In the genomic region with DNA sequence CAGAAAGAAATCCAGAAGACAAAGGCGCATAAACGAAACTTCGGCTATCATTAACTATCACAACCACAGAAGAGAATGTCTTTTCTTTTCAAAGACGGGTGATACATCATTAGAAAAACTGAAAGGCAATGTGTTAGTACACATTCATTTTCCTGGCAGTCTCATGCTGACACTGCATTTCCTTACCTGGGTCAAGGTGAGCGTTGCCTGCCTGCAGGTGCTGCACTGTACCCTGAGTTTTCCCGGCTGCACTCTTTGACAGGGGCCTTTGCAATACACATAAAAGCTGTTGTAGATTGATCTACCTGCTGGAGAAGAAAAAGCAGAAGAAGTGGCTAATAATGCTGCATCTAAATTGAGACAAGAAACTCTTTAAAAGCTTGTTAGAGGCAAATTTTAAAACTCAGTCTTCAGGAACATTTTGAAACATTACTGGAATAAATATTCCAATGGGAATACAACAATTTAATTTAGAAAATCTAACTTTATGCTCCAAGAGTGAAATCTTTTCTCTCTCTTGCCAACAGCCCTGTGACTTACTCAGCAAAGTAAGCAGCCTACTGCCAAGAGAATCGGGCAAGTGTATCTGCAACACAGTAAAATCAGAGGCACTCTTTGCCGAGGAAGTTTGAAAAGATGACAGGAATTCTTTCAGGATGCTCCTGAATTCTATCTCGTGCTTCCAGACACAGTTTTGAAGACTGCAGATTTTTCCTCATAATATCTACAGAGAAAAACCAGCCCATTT, we compare ENCODE assay signal across 19 cellular contexts.
"Had no signal": no experiment of that assay in that cellular context is flagged by ENCODE, and none has a peak within 500 bp of the region (broad histone marks: within the 10 kb centered on the region; RNA-seq: fewer than 3 reads in every experiment).

No MANE protein-coding gene starts in this region.

- H3K27me3 ChIP-seq: adrenal gland, breast epithelium, heart right ventricle, sigmoid colon, stomach, upper lobe of left lung had no signal

- H3K36me3 ChIP-seq: adrenal gland, breast epithelium, heart right ventricle, lower lobe of right lung, sigmoid colon, stomach, thoracic aorta, upper lobe of left lung had no signal

- H3K9me3 ChIP-seq: adrenal gland, breast epithelium, heart right ventricle, lower lobe of right lung, sigmoid colon, stomach, thoracic aorta, upper lobe of left lung had no signal

- FAIRE-seq: astrocyte had no signal

- H3K27ac ChIP-seq: adrenal gland, breast epithelium, lower lobe of right lung, sigmoid colon, stomach, thoracic aorta, upper lobe of left lung had no signal

- H3K4me3 ChIP-seq: adrenal gland, breast epithelium, heart right ventricle, lower lobe of right lung, sigmoid colon, stomach, thoracic aorta, upper lobe of left lung had no signal

- DNase-seq: activated CD4-positive, alpha-beta T cell treated with anti-CD3 and anti-CD28 coated beads, Interleukin-2, amount 50 U/mL, for 1 hour; activated gamma-delta T cell; adrenal gland; cerebellar nuclear complex; effector CD4-positive, alpha-beta T cell; heart right ventricle; immature natural killer cell; lower lobe of right lung; nephron progenitor cell; occipital lobe; sigmoid colon; stimulated activated CD4-positive, alpha-beta T cell treated with anti-CD3 and anti-CD28 coated beads, Interleukin-4, amount 100 ng/mL, for 24 hours; stomach; T1000; upper lobe of left lung had no signal

- ATAC-seq: lower lobe of right lung; stimulated activated effector memory CD8-positive, alpha-beta T cell treated with anti-CD3 and anti-CD28 coated beads, Interleukin-12 subunit alpha, Interleukin-12 subunit beta, amount 100 ng/mL, for 72 hours had no signal

- H3K4me1 ChIP-seq: adrenal gland, breast epithelium, upper lobe of left lung had no signal
